In genomic region chr19:55467236-55468053, GRCh38 we compare ENCODE assay signal across 9 cellular contexts. TPM values are rescaled to one million over a fixed set of nuclear protein-coding genes. Genes with fewer than 3 reads are reported as not detected.
DNase-seq lines count a peak whose midpoint lies in the region; ATAC-seq, FAIRE-seq and TF ChIP-seq lines count a peak whose summit lies in the region.
"Had no signal": no experiment of that assay in that cellular context is flagged by ENCODE, and none has a peak within 500 bp of the region (broad histone marks: within the 10 kb centered on the region; RNA-seq: fewer than 3 reads in every experiment).

No MANE protein-coding gene starts in this region.

- no TSS peak for BruUV-seq in HCT116 (replicated peaks; lab: Mats Ljungman, UMichigan)

- H3K9me3 Mint-ChIP-seq in CD8-positive, alpha-beta T cell: no peaks in the 10 kb centered on the region
- no peaks in the 10 kb centered on the region for H3K9me3 Mint-ChIP-seq in activated naive CD4-positive, alpha-beta T cell treated with anti-CD3 and anti-CD28 coated beads for 36 hours

- no peak overlapping the region for H3K4me3 ChIP-seq in CD8-positive, alpha-beta T cell (ENCODE audit: low read depth, low read length)
- H3K4me3 ChIP-seq in HCT116 (replicated peaks in 1 of 2; ENCODE audit: low read depth in 1 of 2, low read length in 2 of 2): no peak overlapping the region
- H3K4me3 ChIP-seq in SJCRH30: no peak overlapping the region
- no peak overlapping the region for H3K4me3 ChIP-seq in small intestine (ENCODE audit: low read depth in 1 of 2, low read length in 2 of 2)
- H3K4me3 ChIP-seq: skin epidermis had no signal

- TF ChIP-seq CTCF in CD8-positive, alpha-beta T cell (IDR thresholded peaks at IDR 0.05): peak; percentile 92
- peak in 2 of 3 experiments; percentile 98 to 99; a peak in 5 of 6 replicates for TF ChIP-seq CTCF in HCT116 (IDR thresholded peaks at IDR 0.05 in 2 of 3, conservative IDR thresholded peaks at IDR 0.05 in 1 of 3; ENCODE audit: borderline replicate concordance in 1 of 3, insufficient read depth in 1 of 3, low read depth in 2 of 3, low read length in 2 of 3)

- no peak overlapping the region for H3K4me3 Mint-ChIP-seq in CD8-positive, alpha-beta T cell
- no peak overlapping the region for H3K4me3 Mint-ChIP-seq in activated naive CD4-positive, alpha-beta T cell treated with anti-CD3 and anti-CD28 coated beads for 36 hours

- intact Hi-C loops in CD8-positive, alpha-beta T cell (cut with DNase I, micrococcal nuclease): loop anchor here (1.0 kb wide), 1 partner anchor 37 kb away; no protein-coding TSS in a partner anchor
- intact Hi-C loops in HCT116 (cut with micrococcal nuclease) (no loop called here), left cardiac atrium (cut with DNase I) (loop anchor here (2.0 to 5.0 kb wide), 2 partner anchors 35 to 37 kb away; no protein-coding TSS in a partner anchor)
- intact Hi-C loops in activated naive CD4-positive, alpha-beta T cell treated with anti-CD3 and anti-CD28 coated beads for 36 hours (cut with micrococcal nuclease): loop anchor here (1.0 to 2.0 kb wide), 2 partner anchors 37 to 159 kb away; no protein-coding TSS in a partner anchor

- CTCF ChIA-PET in CD8-positive, alpha-beta T cell (lab: Charles Lee): interaction anchor here (0.6 to 4.4 kb wide), 34 partner anchors 9 to 349 kb away, joined by 3 to 72 read pairs (median 5); partner anchors contain the start of genes KMT5C, NAT14, U2AF2 and ZNF628
- CTCF ChIA-PET in HCT116 (lab: Charles Lee): interaction anchor here (0.6 to 2.3 kb wide), 13 partner anchors 9 to 321 kb away, joined by 3 to 17 read pairs (median 4); partner anchors contain the start of genes DNAAF3, FIZ1, ZNF628 and ZNF784
- CTCF ChIA-PET in activated naive CD4-positive, alpha-beta T cell treated with anti-CD3 and anti-CD28 coated beads for 36 hours (lab: Charles Lee): interaction anchor here (0.7 to 4.3 kb wide), 24 partner anchors 8 to 228 kb away, joined by 3 to 64 read pairs (median 4); partner anchors contain the start of genes CCDC106, NAT14, SHISA7 and UBE2S

- H3K9me3 ChIP-seq in CD8-positive, alpha-beta T cell (ENCODE audit: low read length): no peaks in the 10 kb centered on the region
- H3K9me3 ChIP-seq in HCT116 (ENCODE audit: control insufficient read depth in 1 of 2, insufficient read depth in 1 of 2, low read depth in 1 of 2, low read length in 2 of 2) (no peaks in the 10 kb centered on the region), SJCRH30 (replicated peaks) (no peaks in the 10 kb centered on the region), small intestine (ENCODE audit: control insufficient read depth, low read depth) (no peaks in the 10 kb centered on the region)

- RAD21 ChIA-PET in HCT116 (lab: Charles Lee; ENCODE audit: low non-redundant PET in 1 of 2, low total read pairs in 2 of 2, uncharacterized antibody in 2 of 2, unreplicated experiment in 2 of 2): interaction anchor here (0.8 to 1.1 kb wide), 2 partner anchors 36 kb away, joined by 3 read pairs; no protein-coding TSS in a partner anchor

- peak; percentile 38 to 83 (median 61) for DNase-seq in CD8-positive, alpha-beta T cell
- no peak for DNase-seq in HCT116 (ENCODE audit: low read depth, low spot score)
- DNase-seq in SJCRH30: peak; percentile 46 to 70
- peak; percentile 58 for DNase-seq in activated naive CD4-positive, alpha-beta T cell treated with anti-CD3 and anti-CD28 coated beads for 36 hours
- DNase-seq in left cardiac atrium: peak; percentile 79
- peak; percentile 59 for DNase-seq in small intestine
- DNase-seq in cerebellar cortex (ENCODE audit: low spot score): no peak
- DNase-seq in NCI-H2227 treated with DMSO at 0.1 percent for 48 hours (lab: John Stamatoyannopoulos, UW): no peak

- no peak for TF ChIP-seq RAD21 in HCT116 (IDR thresholded peaks at IDR 0.05; ENCODE audit: low read depth)

- H3K27me3 Mint-ChIP-seq in CD8-positive, alpha-beta T cell (ENCODE audit: low read depth): no peaks in the 10 kb centered on the region
- H3K27me3 Mint-ChIP-seq in activated naive CD4-positive, alpha-beta T cell treated with anti-CD3 and anti-CD28 coated beads for 36 hours (ENCODE audit: low read depth): no peaks in the 10 kb centered on the region

- H3K36me3 Mint-ChIP-seq in CD8-positive, alpha-beta T cell: no peaks in the 10 kb centered on the region
- no peaks in the 10 kb centered on the region for H3K36me3 Mint-ChIP-seq in activated naive CD4-positive, alpha-beta T cell treated with anti-CD3 and anti-CD28 coated beads for 36 hours (ENCODE audit: low read depth)

- no peak overlapping the region for H2AFZ ChIP-seq in HCT116 (ENCODE audit: low read depth, low read length, poor library complexity, severe bottlenecking)

- H4K20me1 ChIP-seq in HCT116 (ENCODE audit: insufficient read depth): no peaks in the 10 kb centered on the region

- POLR2A ChIA-PET in CD8-positive, alpha-beta T cell (lab: Charles Lee): interaction anchor here (1.3 kb wide), 1 partner anchor 164 kb away, joined by 3 read pairs; no protein-coding TSS in a partner anchor
- POLR2A ChIA-PET in HCT116 (lab: Charles Lee): interaction anchor here (1.1 to 1.6 kb wide), 5 partner anchors 9 to 157 kb away, joined by 3 to 4 read pairs (median 3); partner anchors contain the start of genes ZNF628 and ZNF784

- 23 to 31% (median 25%) methylated on average over 29 of the region's 29 CpGs for WGBS in small intestine, 3 donors

- peaks cover 24% of the 10 kb centered on the region for H3K79me2 ChIP-seq in HCT116 (ENCODE audit: insufficient read depth, low read length)

- H3K4me2 ChIP-seq in HCT116 (ENCODE audit: low read length): peak overlapping the region; percentile 67

- no peaks in the 10 kb centered on the region for H3K36me3 ChIP-seq in CD8-positive, alpha-beta T cell (ENCODE audit: insufficient read depth, low read length)
- H3K36me3 ChIP-seq in HCT116 (ENCODE audit: control insufficient read depth in 1 of 2, insufficient read depth in 2 of 2, low read length in 2 of 2) (peaks cover 0 to 11% of the 10 kb centered on the region in 2 experiments; a peak in 2 of 4 replicates), SJCRH30 (no peaks in the 10 kb centered on the region), small intestine (ENCODE audit: control insufficient read depth in 2 of 2, insufficient read depth in 2 of 2, low read length in 2 of 2) (no peaks in the 10 kb centered on the region)

- no peak overlapping the region for H3K27ac ChIP-seq in CD8-positive, alpha-beta T cell (ENCODE audit: low read depth, low read length)
- H3K27ac ChIP-seq in HCT116 (ENCODE audit: low read depth, low read length): no peak overlapping the region
- H3K27ac ChIP-seq in SJCRH30: no peak overlapping the region
- no peak overlapping the region for H3K27ac ChIP-seq in small intestine (ENCODE audit: low read depth in 1 of 2, low read length in 1 of 2)
- H3K27ac ChIP-seq: skin epidermis had no signal

- TF ChIP-seq POLR2A in HCT116 (IDR thresholded peaks at IDR 0.05; ENCODE audit: borderline replicate concordance, extremely low read depth, insufficient read depth, insufficient read length): peak; percentile 67

- peak; percentile 95 for ATAC-seq in CD8-positive, alpha-beta T cell
- peak; percentile 75 for ATAC-seq in HCT116
- peak; percentile 90 to 94 for ATAC-seq in left cardiac atrium

- H3K9me2 ChIP-seq in HCT116 (ENCODE audit: insufficient read depth): no peaks in the 10 kb centered on the region

- H3K9ac ChIP-seq in HCT116 (ENCODE audit: low read length): peak overlapping the region; percentile 42

- no peaks in the 10 kb centered on the region for H3K27me3 ChIP-seq in CD8-positive, alpha-beta T cell (ENCODE audit: insufficient read depth, low read length)
- H3K27me3 ChIP-seq in HCT116 (ENCODE audit: insufficient read depth, low read length): no peaks in the 10 kb centered on the region
- H3K27me3 ChIP-seq in SJCRH30: no peaks in the 10 kb centered on the region
- H3K27me3 ChIP-seq in small intestine (ENCODE audit: control insufficient read depth in 2 of 2, insufficient read depth in 2 of 2, low read length in 2 of 2): no peaks in the 10 kb centered on the region

- H3K4me1 ChIP-seq in CD8-positive, alpha-beta T cell (ENCODE audit: insufficient read depth, low read length): peaks cover 3% of the 10 kb centered on the region
- peaks cover 13 to 37% of the 10 kb centered on the region in 2 experiments; a peak in 3 of 4 replicates for H3K4me1 ChIP-seq in HCT116 (ENCODE audit: control insufficient read depth in 1 of 2, insufficient read depth in 2 of 2, low read length in 2 of 2)
- H3K4me1 ChIP-seq in SJCRH30: no peaks in the 10 kb centered on the region
- H3K4me1 ChIP-seq in small intestine (ENCODE audit: control insufficient read depth in 2 of 2, insufficient read depth in 1 of 2, low read depth in 1 of 2, low read length in 1 of 2): no peaks in the 10 kb centered on the region

- H3K27ac Mint-ChIP-seq in CD8-positive, alpha-beta T cell: no peak overlapping the region
- no peak overlapping the region for H3K27ac Mint-ChIP-seq in activated naive CD4-positive, alpha-beta T cell treated with anti-CD3 and anti-CD28 coated beads for 36 hours

- H3K4me1 Mint-ChIP-seq in CD8-positive, alpha-beta T cell (ENCODE audit: low read depth): peaks cover 3% of the 10 kb centered on the region
- peaks cover 2% of the 10 kb centered on the region for H3K4me1 Mint-ChIP-seq in activated naive CD4-positive, alpha-beta T cell treated with anti-CD3 and anti-CD28 coated beads for 36 hours (ENCODE audit: low read depth)

- FAIRE-seq in small intestine (lab: Jason Lieb, UNC): no peak

RNA-seq across cellular contexts. Expression of gene C19orf85, which starts 2.9 kb away (rescaled TPM):
- not detected for total RNA-seq in CD8-positive, alpha-beta T cell
- total RNA-seq in HCT116 (2021; ENCODE audit: unreplicated experiment) (0.34 TPM), left cardiac atrium (not detected)
- 0.04 TPM in 1 of 2 replicates, not detected in the other for polyA plus RNA-seq in HCT116 (2012)
- not detected in 2 replicates for total RNA-seq in SJCRH30 (2014; rRNA removed; shearing (Covaris generic))
- total RNA-seq in activated naive CD4-positive, alpha-beta T cell treated with anti-CD3 and anti-CD28 coated beads for 36 hours: not detected
- polyA plus RNA-seq in small intestine: not detected

RNA-seq across cellular contexts. Expression of gene ISOC2, which starts 6.0 kb away (rescaled TPM):
- 1 to 10 TPM; 1.5 to 2.1 TPM for total RNA-seq in CD8-positive, alpha-beta T cell
- total RNA-seq in HCT116 (2021; ENCODE audit: unreplicated experiment): 56.8 TPM
- 53.6 and 62.9 TPM in 2 replicates for polyA plus RNA-seq in HCT116 (2012)
- 63.2 and 70.8 TPM in 2 replicates for total RNA-seq in SJCRH30 (2014; rRNA removed; shearing (Covaris generic))
- total RNA-seq in activated naive CD4-positive, alpha-beta T cell treated with anti-CD3 and anti-CD28 coated beads for 36 hours: 10 to 100 TPM; 18.6 to 20.5 TPM
- 10 to 100 TPM; 58.4 to 60.5 TPM for total RNA-seq in left cardiac atrium
- 100 to 1,000 TPM in 1 of 3 donors, 10 to 100 TPM in 2; 77.8 to 164 (median 78.9) TPM for polyA plus RNA-seq in small intestine

RNA-seq across cellular contexts. Expression of gene ZNF628, which starts 9.0 kb away (rescaled TPM):
- 10 to 100 TPM; 27.0 to 27.8 TPM for total RNA-seq in CD8-positive, alpha-beta T cell
- total RNA-seq in HCT116 (2021; ENCODE audit: unreplicated experiment) (14.9 TPM), left cardiac atrium (1 to 10 TPM; 5.3 to 9.0 TPM)
- 8.0 and 11.6 TPM in 2 replicates for polyA plus RNA-seq in HCT116 (2012)
- total RNA-seq in SJCRH30 (2014; rRNA removed; shearing (Covaris generic)): 2.9 and 3.6 TPM in 2 replicates
- 1 to 10 TPM; 6.0 to 6.1 TPM for total RNA-seq in activated naive CD4-positive, alpha-beta T cell treated with anti-CD3 and anti-CD28 coated beads for 36 hours
- 1 to 10 TPM; 1.1 to 7.0 (median 4.1) TPM for polyA plus RNA-seq in small intestine

RNA-seq across cellular contexts. Expression of gene NAT14, which starts 17.5 kb away (rescaled TPM):
- 1 to 10 TPM; 9.9 to 10.0 TPM for total RNA-seq in CD8-positive, alpha-beta T cell
- total RNA-seq in HCT116 (2021; ENCODE audit: unreplicated experiment) (55.3 TPM), left cardiac atrium (10 to 100 TPM in 1 of 2 donors, 1 to 10 TPM in 1; 9.2 to 13.7 TPM)
- 39.0 and 45.6 TPM in 2 replicates for polyA plus RNA-seq in HCT116 (2012)
- total RNA-seq in SJCRH30 (2014; rRNA removed; shearing (Covaris generic)): 22.1 and 25.9 TPM in 2 replicates
- 1 to 10 TPM; 7.6 to 8.0 TPM for total RNA-seq in activated naive CD4-positive, alpha-beta T cell treated with anti-CD3 and anti-CD28 coated beads for 36 hours
- polyA plus RNA-seq in small intestine: 10 to 100 TPM in 1 of 3 donors, 1 to 10 TPM in 2; 5.8 to 10.2 (median 8.6) TPM

RNA-seq across cellular contexts. Expression of gene SSC5D, which starts 20.8 kb away (rescaled TPM):
- 1 to 10 TPM in 1 of 2 experiments, under 1 TPM in 1; 0.36 to 1.2 TPM for total RNA-seq in CD8-positive, alpha-beta T cell
- total RNA-seq in HCT116 (2021; ENCODE audit: unreplicated experiment): 1.5 TPM
- polyA plus RNA-seq in HCT116 (2012): 0.59 and 0.77 TPM in 2 replicates
- total RNA-seq in SJCRH30 (2014; rRNA removed; shearing (Covaris generic)): 3.1 and 3.8 TPM in 2 replicates
- total RNA-seq in activated naive CD4-positive, alpha-beta T cell treated with anti-CD3 and anti-CD28 coated beads for 36 hours: under 1 TPM; 0.25 to 0.48 TPM
- total RNA-seq in left cardiac atrium: 1 to 10 TPM; 5.7 to 6.7 TPM
- 1 to 10 TPM in 1 of 3 donors, under 1 TPM in 1, not detected in 1; 0.54 to 2.2 TPM for polyA plus RNA-seq in small intestine

Comparison
In these comparisons a context has a peak if more than half of its experiments do, and no peak if none do; other contexts are left out.
1. DNase-seq: peak in CD8-positive, alpha-beta T cell (7 of 7), SJCRH30 (2 of 2), activated naive CD4-positive, alpha-beta T cell treated with anti-CD3 and anti-CD28 coated beads for 36 hours (single experiment), left cardiac atrium (single experiment) and small intestine (single experiment); none in HCT116 (single experiment), cerebellar cortex (single experiment) and NCI-H2227 treated with DMSO at 0.1 percent for 48 hours (single experiment).
2. RNA of gene ISOC2, which starts 6.0 kb away (total RNA-seq): 63.2 to 70.8 TPM in SJCRH30, 58.4 to 60.5 TPM in left cardiac atrium, 56.8 TPM in HCT116 (single experiment) and 18.6 to 20.5 TPM in activated naive CD4-positive, alpha-beta T cell treated with anti-CD3 and anti-CD28 coated beads for 36 hours; 1.5 to 2.1 TPM in CD8-positive, alpha-beta T cell; every median in the first group is over 4 times any median in the second.
3. Peak in every context shown above with its lines, with median percentiles within 50 percentile points of each other: ATAC-seq.